In genomic region chr16:74448990-74449389, GRCh38 we compare ENCODE assay signal across 8 cellular contexts. TPM values are rescaled to one million over a fixed set of nuclear protein-coding genes. Genes with fewer than 3 reads are reported as not detected.
DNase-seq lines count a peak whose midpoint lies in the region; ATAC-seq, FAIRE-seq and TF ChIP-seq lines count a peak whose summit lies in the region.

No MANE protein-coding gene starts in this region.

- no peak for TF ChIP-seq CTCF in RWPE1 (conservative IDR thresholded peaks at IDR 0.05; ENCODE audit: low read depth)
- TF ChIP-seq CTCF in fibroblast of the aortic adventitia (IDR thresholded peaks at IDR 0.05; ENCODE audit: insufficient read depth, low read length): no peak
- TF ChIP-seq CTCF in pancreas (IDR thresholded peaks at IDR 0.05): no peak

- CTCF ChIA-PET in RWPE1 (lab: Yijun Ruan, JAX): interaction anchor here (0.5 kb wide), 1 partner anchor 412 kb away, joined by 3 read pairs; no protein-coding TSS in a partner anchor

- peak overlapping the region; percentile 95 for H3K27ac ChIP-seq in RWPE1
- H3K27ac ChIP-seq in pancreas: no peak overlapping the region

- no peaks in the 10 kb centered on the region for H3K4me1 ChIP-seq in pancreas

- peak; percentile 42 for DNase-seq in Ammon's horn (ENCODE audit: low spot score)
- DNase-seq in RWPE1 (ENCODE audit: low spot score): peak; percentile 86
- peak; percentile 99 for DNase-seq in fibroblast of the aortic adventitia (ENCODE audit: low read depth)
- DNase-seq in pancreas: peak in 1 of 6 donors; percentile 37
- no peak for DNase-seq in NCI-H187 treated with DMSO at 0.1 percent for 48 hours (lab: John Stamatoyannopoulos, UW)
- no peak for DNase-seq in NCI-H526 treated with DMSO at 0.1 percent for 48 hours (lab: John Stamatoyannopoulos, UW)
- no peak for DNase-seq in T-helper 2 cell

- H3K36me3 ChIP-seq in pancreas: peaks cover 0 to 31% (median 21%) of the 10 kb centered on the region in 3 donors

- FAIRE-seq in pancreas (lab: Jason Lieb, UNC): no peak

- H3K9me3 ChIP-seq in pancreas: no peaks in the 10 kb centered on the region

- H3K4me3 ChIP-seq in fibroblast of the aortic adventitia (ENCODE audit: low read depth, low read length): no peak overlapping the region
- no peak overlapping the region for H3K4me3 ChIP-seq in pancreas

- WGBS in pancreas, 2 donors: 82 to 85% methylated on average over 8 of the region's 8 CpGs

- ATAC-seq in pancreas (peak in 3 of 4 donors; percentile 71 to 83 (median 82)), HG03045 (IDR thresholded peaks at IDR 0.05; ENCODE audit: unreplicated experiment) (no peak)

- POLR2A ChIA-PET in RWPE1 (lab: Yijun Ruan, JAX; ENCODE audit: low non-redundant PET): no interaction called here

- H3K27me3 ChIP-seq in pancreas: no peaks in the 10 kb centered on the region

- intact Hi-C loops in pancreas (cut with DNase I): no loop called here

RNA-seq across cellular contexts. Expression of gene CLEC18B, which starts 27.7 kb away (rescaled TPM):
- not detected in 2 replicates for total RNA-seq in fibroblast of the aortic adventitia (ENCODE audit: low replicate concordance)
- total RNA-seq in pancreas: 1 to 10 TPM in 2 of 6 donors, under 1 TPM in 4; 0.21 to 1.5 (median 0.66) TPM
- 1 to 10 TPM; 1.2 to 3.1 TPM for polyA plus RNA-seq in pancreas

Comparison
In these comparisons a context has a peak if more than half of its experiments do, and no peak if none do; other contexts are left out.
1. DNase-seq: peak in Ammon's horn (single experiment), RWPE1 (single experiment) and fibroblast of the aortic adventitia (single experiment); none in NCI-H187 treated with DMSO at 0.1 percent for 48 hours (single experiment), NCI-H526 treated with DMSO at 0.1 percent for 48 hours (single experiment) and T-helper 2 cell (0 of 5).